In genomic region chr3:45687828-45688193, GRCh38 we compare ENCODE assay signal across 8 cellular contexts. TPM values are rescaled to one million over a fixed set of nuclear protein-coding genes. Genes with fewer than 3 reads are reported as not detected.
DNase-seq lines count a peak whose midpoint lies in the region; ATAC-seq and TF ChIP-seq lines count a peak whose summit lies in the region.

No MANE protein-coding gene starts in this region.

- H3K4me3 ChIP-seq in BLaER1 treated with 17β-estradiol and CSF1 and Interleukin-3, amounts not matched to agents 10 nM and 100 nM: peak overlapping the region; percentile 52 to 98 (median 86)

- H3K4me1 ChIP-seq in BLaER1 treated with 17β-estradiol and CSF1 and Interleukin-3, amounts not matched to agents 10 nM and 100 nM: peaks cover 27 to 39% (median 31%) of the 10 kb centered on the region in 10 experiments

- H3K27me3 ChIP-seq in BLaER1 treated with 17β-estradiol and CSF1 and Interleukin-3, amounts not matched to agents 10 nM and 100 nM: no peaks in the 10 kb centered on the region

- H3K9me3 Mint-ChIP-seq in brain: peaks cover 0 to 12% (median 2%) of the 10 kb centered on the region in 5 experiments
- H3K9me3 Mint-ChIP-seq in naive B cell: peaks cover 0 to 5% (median 0%) of the 10 kb centered on the region in 7 donors

- ATAC-seq in naive B cell (ENCODE audit: low read depth in 2 of 2): no peak

- TF ChIP-seq CTCF in brain (conservative IDR thresholded peaks at IDR 0.05): no peak

- DNase-seq in KBM-7 (peak; percentile 27), naive B cell (no peak), posterior vena cava (ENCODE audit: low spot score) (no peak), NCI-H226 (no peak), NCI-H2196 (lab: John Stamatoyannopoulos, UW; ENCODE audit: unreplicated experiment) (no peak), RPMI8226 (no peak)

- peak overlapping the region in 4 of 5 experiments; percentile 78 to 96 (median 89) for H3K27ac Mint-ChIP-seq in brain
- peak overlapping the region in 4 of 6 donors; percentile 32 to 99 (median 90) for H3K27ac Mint-ChIP-seq in naive B cell

- peak overlapping the region in 7 of 11 experiments; percentile 50 to 94 (median 75); a peak in 10 of 22 replicates for H3K27ac ChIP-seq in BLaER1 treated with 17β-estradiol and CSF1 and Interleukin-3, amounts not matched to agents 10 nM and 100 nM

- H3K4me1 Mint-ChIP-seq in brain: peaks cover 44% of the 10 kb centered on the region
- peaks cover 36 to 41% (median 40%) of the 10 kb centered on the region in 3 donors for H3K4me1 Mint-ChIP-seq in naive B cell

- H3K4me3 Mint-ChIP-seq in brain (peak overlapping the region; percentile 85 to 97 (median 90)), naive B cell (peak overlapping the region in 6 of 8 donors; percentile 45 to 92 (median 78))

- H3K4me2 ChIP-seq in BLaER1 treated with 17β-estradiol and CSF1 and Interleukin-3, amounts not matched to agents 10 nM and 100 nM: peak overlapping the region; percentile 68 to 99 (median 95); a peak in 21 of 22 replicates

- H3K9ac ChIP-seq in BLaER1 treated with 17β-estradiol and CSF1 and Interleukin-3, amounts not matched to agents 10 nM and 100 nM: peak overlapping the region; percentile 69 to 96 (median 80); a peak in 20 of 22 replicates

- peaks cover 0 to 4% (median under 1%) of the 10 kb centered on the region in 11 experiments; a peak in 4 of 22 replicates for H3K9me3 ChIP-seq in BLaER1 treated with 17β-estradiol and CSF1 and Interleukin-3, amounts not matched to agents 10 nM and 100 nM (replicated peaks in 1 of 11)

- H3K27me3 Mint-ChIP-seq in brain: peaks cover 15% of the 10 kb centered on the region
- H3K27me3 Mint-ChIP-seq in naive B cell: peaks cover 0 to 5% (median 0%) of the 10 kb centered on the region in 3 donors

- in situ Hi-C loops in KBM-7 (cut with MboI; ENCODE audit: low pct_unique_long_range_greater_than_20kb, low sequenced_read_pairs): no loop called here

- peaks cover 14 to 37% (median 30%) of the 10 kb centered on the region in 11 experiments; a peak in 18 of 22 replicates for H4K20me1 ChIP-seq in BLaER1 treated with 17β-estradiol and CSF1 and Interleukin-3, amounts not matched to agents 10 nM and 100 nM

- peaks cover 7 to 23% (median 15%) of the 10 kb centered on the region in 11 experiments; a peak in 21 of 22 replicates for H3K36me3 ChIP-seq in BLaER1 treated with 17β-estradiol and CSF1 and Interleukin-3, amounts not matched to agents 10 nM and 100 nM

- H3K36me3 Mint-ChIP-seq in brain (peaks cover 20% of the 10 kb centered on the region), naive B cell (peaks cover 4 to 16% of the 10 kb centered on the region in 2 donors)

- intact Hi-C loops in posterior vena cava (cut with DNase I): no loop called here

RNA-seq across cellular contexts. Expression of gene SACM1L, which starts 1.4 kb away (rescaled TPM):
- polyA plus RNA-seq in brain (ENCODE audit: insufficient read depth, low read depth, low replicate concordance) (9.9 TPM), naive B cell (ENCODE audit: low read depth in 6 of 6) (10 to 100 TPM in 4 of 6 donors, 1 to 10 TPM in 2; 7.3 to 19.2 (median 15.4) TPM)
- 10 to 100 TPM; 42.8 to 45.3 TPM for total RNA-seq in posterior vena cava
